In genomic region chr10:109835257-109835656, GRCh38 we compare ENCODE assay signal across 15 cellular contexts.
DNase-seq lines count a peak whose midpoint lies in the region; ATAC-seq and TF ChIP-seq lines count a peak whose summit lies in the region.
"Had no signal": no experiment of that assay in that cellular context is flagged by ENCODE, and none has a peak within 500 bp of the region (broad histone marks: within the 10 kb centered on the region; RNA-seq: fewer than 3 reads in every experiment).

No MANE protein-coding gene starts in this region.

- H3K4me3 ChIP-seq in cardiac fibroblast (replicated peaks in 1 of 2; ENCODE audit: low read depth in 2 of 2, low read length in 2 of 2) (no peak overlapping the region), fibroblast of pulmonary artery (replicated peaks; ENCODE audit: low read depth, low read length) (no peak overlapping the region), foreskin fibroblast (ENCODE audit: low read depth in 1 of 2, low read length in 2 of 2) (no peak overlapping the region)
- H3K4me3 ChIP-seq: A549 had no signal

- ATAC-seq in GM19463 (IDR thresholded peaks at IDR 0.05; ENCODE audit: unreplicated experiment), result no peak
- ATAC-seq: A549; CD8-positive, alpha-beta T cell had no signal

- DNase-seq in amniotic epithelial cell (ENCODE audit: low read depth) (peak; percentile 52), cardiac fibroblast (ENCODE audit: low read depth in 2 of 2) (peak; percentile 7 to 16), fibroblast of pulmonary artery (ENCODE audit: low read depth) (peak; percentile 47), pulmonary artery endothelial cell (ENCODE audit: low read depth, low spot score) (peak; percentile 8), foreskin fibroblast (no peak), activated T-cell treated with anti-CD3 and anti-CD28 coated beads for 4 hours (no peak)
- DNase-seq: BE2C; Caco-2; CD8-positive, alpha-beta T cell; DND-41; GDM1; HCEC 1CT; HFFc6 had no signal

- TF ChIP-seq CTCF in cardiac fibroblast (IDR thresholded peaks at IDR 0.05; ENCODE audit: low read depth, low read length) (no peak), fibroblast of pulmonary artery (IDR thresholded peaks at IDR 0.05; ENCODE audit: low read length, missing control alignments) (no peak), foreskin fibroblast (IDR thresholded peaks at IDR 0.05; ENCODE audit: low read depth, low read length) (no peak)

Comparison
In these comparisons a context has a peak if more than half of its experiments do, and no peak if none do; other contexts are left out.
1. DNase-seq: peak in amniotic epithelial cell (single experiment), cardiac fibroblast (2 of 2), fibroblast of pulmonary artery (single experiment) and pulmonary artery endothelial cell (single experiment); none in foreskin fibroblast (0 of 2) and activated T-cell treated with anti-CD3 and anti-CD28 coated beads for 4 hours (single experiment).